In genomic region chr2:240200230-240201051, GRCh38 we compare ENCODE assay signal across 2 cellular contexts.
TF ChIP-seq lines count a peak whose summit lies in the region.

No MANE protein-coding gene starts in this region.

TF ChIP-seq in H1, 55 proteins besides CTCF, POLR2A, EP300 and RAD21:
- TF ChIP-seq E2F6 (IDR thresholded peaks at IDR 0.05) (no peak), SUZ12 (IDR thresholded peaks at IDR 0.05; ENCODE audit: low read length) (no peak), CTBP2 (IDR thresholded peaks at IDR 0.05; ENCODE audit: borderline replicate concordance, insufficient read depth, insufficient read length, low read length) (no peak), TEAD4 (IDR thresholded peaks at IDR 0.05; ENCODE audit: low read depth, low read length) (no peak), SP1 (IDR thresholded peaks at IDR 0.05; ENCODE audit: low read depth, low read length) (no peak), SIRT6 (IDR thresholded peaks at IDR 0.05; ENCODE audit: low read length) (no peak), SP2 (IDR thresholded peaks at IDR 0.05; ENCODE audit: low read length) (no peak)
TF ChIP-seq in H1: peak in this region for 0.

TF ChIP-seq in GM23338, 12 proteins besides CTCF, POLR2A, EP300 and RAD21:
- no peak for TF ChIP-seq ZNF114 (CRISPR knock-in tag; IDR thresholded peaks at IDR 0.05)
- TF ChIP-seq ZNF331 (CRISPR knock-in tag; IDR thresholded peaks at IDR 0.05; ENCODE audit: low read depth): no peak
- TF ChIP-seq NANOG (IDR thresholded peaks at IDR 0.05; ENCODE audit: borderline replicate concordance): no peak
- no peak for TF ChIP-seq REST (IDR thresholded peaks at IDR 0.05; ENCODE audit: unreplicated experiment)
- no peak for TF ChIP-seq EZH2phosphoT487 (IDR thresholded peaks at IDR 0.05; ENCODE audit: unreplicated experiment)
- no peak for TF ChIP-seq POLR2AphosphoS5 (IDR thresholded peaks at IDR 0.05; ENCODE audit: low read depth)
- TF ChIP-seq ZNF462 (CRISPR knock-in tag; IDR thresholded peaks at IDR 0.05): no peak
- no peak for TF ChIP-seq ETS1 (IDR thresholded peaks at IDR 0.05)
- no peak for TF ChIP-seq JUNB (IDR thresholded peaks at IDR 0.05; ENCODE audit: unreplicated experiment)
- TF ChIP-seq EZH2 (IDR thresholded peaks at IDR 0.05; ENCODE audit: low read depth, unreplicated experiment): no peak
- TF ChIP-seq CREB1 (CRISPR knock-in tag; IDR thresholded peaks at IDR 0.05; ENCODE audit: low read depth): no peak
- TF ChIP-seq STAT1 (IDR thresholded peaks at IDR 0.05; ENCODE audit: unreplicated experiment): no peak
